8 cellular contexts compared by ENCODE assay signal in genomic region chr4:102760645-102761477, GRCh38. TPM values are rescaled to one million over a fixed set of nuclear protein-coding genes. Genes with fewer than 3 reads are reported as not detected.
A peak's percentile ranks its signal among the peaks of the same experiment; 100 is the strongest.
DNase-seq lines count a peak whose midpoint lies in the region; ATAC-seq and TF ChIP-seq lines count a peak whose summit lies in the region.

MANBA (minus strand) TSS chr4:102760968; CDS start chr4:102760894, 74 bp downstream.

- TF ChIP-seq CTCF in CD4-positive, alpha-beta T cell (IDR thresholded peaks at IDR 0.05): no peak
- no peak for TF ChIP-seq CTCF in lower lobe of right lung (IDR thresholded peaks at IDR 0.05)

- H3K36me3 Mint-ChIP-seq in CD4-positive, alpha-beta T cell (ENCODE audit: low read depth): peaks cover 9% of the 10 kb centered on the region

- H3K4me3 ChIP-seq in lower lobe of right lung: peak within 1 kb of the TSS; percentile 98

- H3K4me1 Mint-ChIP-seq in CD4-positive, alpha-beta T cell (ENCODE audit: low read depth): peaks cover 48% of the 10 kb centered on the region

- intact Hi-C loops in CD4-positive, alpha-beta T cell (cut with DNase I, micrococcal nuclease): loop anchor here (1.0 to 5.0 kb wide), 5 partner anchors 66 to 261 kb away; partner anchors contain the start of genes CISD2 (in 2 of the 2) and UBE2D3 (in 2 of the 2)
- intact Hi-C loops in lower lobe of right lung (cut with DNase I): no loop called here

- no peaks in the 10 kb centered on the region for H3K27me3 Mint-ChIP-seq in CD4-positive, alpha-beta T cell

- peak within 1 kb of the TSS; percentile 95 for H3K4me3 Mint-ChIP-seq in CD4-positive, alpha-beta T cell

- POLR2A ChIA-PET in CD4-positive, alpha-beta T cell (lab: Charles Lee): interaction anchor here (0.6 to 2.5 kb wide), 30 partner anchors 9 to 418 kb away, joined by 3 to 109 read pairs (median 4); partner anchors contain the start of genes CISD2, NFKB1, SLC39A8 and SLC9B2

- H3K9me3 ChIP-seq in CD4-positive, alpha-beta T cell (ENCODE audit: control insufficient read depth, low read length): no peaks in the 10 kb centered on the region
- no peaks in the 10 kb centered on the region for H3K9me3 ChIP-seq in lower lobe of right lung

- peak; percentile 66 to 85 (median 76) for DNase-seq in CD4-positive, alpha-beta T cell
- DNase-seq in NCI-H82 treated with DMSO at 0.1 percent for 48 hours (lab: John Stamatoyannopoulos, UW; ENCODE audit: unreplicated experiment) (peak; percentile 37), ecto neural progenitor cell (ENCODE audit: low spot score) (peak; percentile 89), lower lobe of right lung (peak; percentile 94)
- DNase-seq in activated CD4-positive, alpha-beta T cell treated with anti-CD3 and anti-CD28 coated beads, Interleukin-2, amount 50 U/mL, for 48 hours: peak; percentile 87 to 88
- peak; percentile 47 to 75 (median 55) for DNase-seq in stimulated activated CD4-positive, alpha-beta T cell treated with anti-CD3 and anti-CD28 coated beads, TNF-alpha, amount 100 ng/mL, for 1 hour (ENCODE audit: low read depth in 3 of 3, low spot score in 1 of 3)

- CTCF ChIA-PET in CD4-positive, alpha-beta T cell (lab: Charles Lee): interaction anchor here (1.0 to 1.7 kb wide), 5 partner anchors 11 to 416 kb away, joined by 3 to 4 read pairs (median 3); no protein-coding TSS in a partner anchor

- H3K27ac Mint-ChIP-seq in CD4-positive, alpha-beta T cell: peak within 1 kb of the TSS; percentile 88

- peaks cover 31% of the 10 kb centered on the region for H3K4me1 ChIP-seq in lower lobe of right lung

- ATAC-seq in CD4-positive, alpha-beta T cell (ENCODE audit: poor library complexity): peak; percentile 83
- peak; percentile 92 for ATAC-seq in GM19438 (IDR thresholded peaks at IDR 0.05; ENCODE audit: low read depth, unreplicated experiment)
- ATAC-seq in HG03565 (IDR thresholded peaks at IDR 0.05; ENCODE audit: unreplicated experiment): peak; percentile 76
- ATAC-seq in lower lobe of right lung: peak; percentile 98 to 99

- peak within 1 kb of the TSS; percentile 67 for H3K27ac ChIP-seq in CD4-positive, alpha-beta T cell (ENCODE audit: low read depth, low read length)
- H3K27ac ChIP-seq in lower lobe of right lung: peak within 1 kb of the TSS; percentile 95

- H3K27me3 ChIP-seq in CD4-positive, alpha-beta T cell (ENCODE audit: control insufficient read depth, insufficient read depth, low read length): no peaks in the 10 kb centered on the region
- H3K27me3 ChIP-seq in lower lobe of right lung (ENCODE audit: low read depth): no peaks in the 10 kb centered on the region

- no peaks in the 10 kb centered on the region for H3K36me3 ChIP-seq in lower lobe of right lung

- no peaks in the 10 kb centered on the region for H3K9me3 Mint-ChIP-seq in CD4-positive, alpha-beta T cell

RNA-seq across cellular contexts. Expression of gene MANBA, which starts in this region (rescaled TPM):
- total RNA-seq in CD4-positive, alpha-beta T cell: 10 to 100 TPM; 16.9 to 18.2 TPM
- 68.2 TPM for total RNA-seq in lower lobe of right lung

Comparison
In these comparisons a context has a peak if more than half of its experiments do, and no peak if none do; other contexts are left out.
1. Peak in every context shown above with its lines: DNase-seq, ATAC-seq, H3K4me3 ChIP-seq and H3K27ac ChIP-seq.
2. DNase-seq: peak in every context shown above with its lines; median percentile 94 in lower lobe of right lung; 89 in ecto neural progenitor cell; 88 in activated CD4-positive, alpha-beta T cell treated with anti-CD3 and anti-CD28 coated beads, Interleukin-2, amount 50 U/mL, for 48 hours; 76 in CD4-positive, alpha-beta T cell; 55 in stimulated activated CD4-positive, alpha-beta T cell treated with anti-CD3 and anti-CD28 coated beads, TNF-alpha, amount 100 ng/mL, for 1 hour; 37 in NCI-H82 treated with DMSO at 0.1 percent for 48 hours.